In the genomic region with DNA sequence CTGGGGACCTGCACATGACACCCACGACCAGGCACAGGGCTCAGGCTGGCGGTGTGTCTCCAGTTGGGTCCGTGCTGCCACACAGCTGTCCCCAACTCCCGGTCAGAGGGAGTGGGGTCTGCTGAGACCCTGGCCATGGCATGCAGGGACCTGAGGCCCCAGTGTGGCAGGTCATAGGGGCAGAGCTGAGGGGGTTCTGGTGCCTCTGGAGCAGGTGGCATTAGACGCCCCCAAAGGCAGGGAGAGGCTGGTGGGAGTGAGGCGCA, we compare ENCODE assay signal across 23 cellular contexts. TPM values are rescaled to one million over a fixed set of nuclear protein-coding genes. Genes with fewer than 3 reads are reported as not detected.
DNase-seq lines count a peak whose midpoint lies in the region; ATAC-seq, FAIRE-seq and TF ChIP-seq lines count a peak whose summit lies in the region.
"Had no signal": no experiment of that assay in that cellular context is flagged by ENCODE, and none has a peak within 500 bp of the region (broad histone marks: within the 10 kb centered on the region; RNA-seq: fewer than 3 reads in every experiment).

No MANE protein-coding gene starts in this region.

- H3K9me3 ChIP-seq in heart left ventricle (no peaks in the 10 kb centered on the region), K562 (replicated peaks; ENCODE audit: control insufficient read depth, insufficient read depth, low read depth, low read length) (no peaks in the 10 kb centered on the region), thymus (ENCODE audit: control insufficient read depth) (peaks cover 1% of the 10 kb centered on the region)
- H3K9me3 ChIP-seq: BLaER1 treated with 17β-estradiol and CSF1 and Interleukin-3, amounts not matched to agents 10 nM and 100 nM; Caco-2 had no signal

- peaks cover 18 to 55% of the 10 kb centered on the region in 2 donors for H3K36me3 Mint-ChIP-seq in CD14-positive monocyte
- peaks cover 16 to 22% of the 10 kb centered on the region in 2 donors for H3K36me3 Mint-ChIP-seq in stimulated activated naive B cell treated with anti-CD40 and anti-IgM and Interleukin-4, amounts not matched to agents 10 μg/mL and 1 μg/mL and 100 μg/mL, for 72 hours

- TF ChIP-seq POLR2A in heart left ventricle (IDR thresholded peaks at IDR 0.05) (no peak), K562 (conservative IDR thresholded peaks at IDR 0.05) (no peak)

- H3K36me3 ChIP-seq in heart left ventricle (peaks cover 0 to 55% (median 32%) of the 10 kb centered on the region in 9 donors), K562 (ENCODE audit: control insufficient read depth, insufficient read depth, low read length) (peaks cover 59% of the 10 kb centered on the region; the same call in 1 of the 3 replicates), thymus (ENCODE audit: control insufficient read depth, insufficient read depth) (peaks cover 68% of the 10 kb centered on the region)

- no peak overlapping the region for H3K4me3 Mint-ChIP-seq in CD14-positive monocyte
- H3K4me3 Mint-ChIP-seq in stimulated activated naive B cell treated with anti-CD40 and anti-IgM and Interleukin-4, amounts not matched to agents 10 μg/mL and 1 μg/mL and 100 μg/mL, for 72 hours = no peak overlapping the region
- H3K4me3 Mint-ChIP-seq: B cell; CD4-positive, CD25-positive, alpha-beta regulatory T cell; CD8-positive, alpha-beta memory T cell; HFFc6 had no signal

- BruUV-seq in K562 (replicated peaks; lab: Mats Ljungman, UMichigan) = no TSS peak

- in situ Hi-C loops in K562 (cut with MboI) = no loop called here

- H3K9ac ChIP-seq in K562 (ENCODE audit: insufficient read depth in 1 of 2, low read depth in 2 of 2, low read length in 2 of 2) = no peak overlapping the region

- H3K27me3 ChIP-seq in heart left ventricle = no peaks in the 10 kb centered on the region
- no peaks in the 10 kb centered on the region for H3K27me3 ChIP-seq in K562 (ENCODE audit: control insufficient read depth in 2 of 2, insufficient read depth in 2 of 2, low read length in 2 of 2)
- no peaks in the 10 kb centered on the region for H3K27me3 ChIP-seq in thymus (ENCODE audit: control insufficient read depth, insufficient read depth)
- H3K27me3 ChIP-seq: BLaER1 treated with 17β-estradiol and CSF1 and Interleukin-3, amounts not matched to agents 10 nM and 100 nM had no signal

- H3K4me2 ChIP-seq in K562 (ENCODE audit: insufficient read depth, low read length) = no peak overlapping the region
- H3K4me2 ChIP-seq: BLaER1 treated with 17β-estradiol and CSF1 and Interleukin-3, amounts not matched to agents 10 nM and 100 nM had no signal

- ATAC-seq in left cardiac atrium = no peak
- ATAC-seq in heart left ventricle = no peak
- no peak for ATAC-seq in K562
- no peak for ATAC-seq in stimulated activated naive B cell treated with anti-CD40 and anti-IgM and Interleukin-4, amounts not matched to agents 10 μg/mL and 1 μg/mL and 100 μg/mL, for 72 hours (replicated peaks)
- ATAC-seq: HCT116 had no signal

- intact Hi-C loops in left cardiac atrium (cut with DNase I) (no loop called here), heart left ventricle (cut with DNase I) (no loop called here), CD14-positive monocyte (cut with micrococcal nuclease) (loop anchor here in 1 of 2 donors (10.0 kb wide), 2 partner anchors 82 to 362 kb away; a partner anchor contains a TSS), K562 (cut with micrococcal nuclease) (no loop called here)

- no peaks in the 10 kb centered on the region for H3K9me1 ChIP-seq in K562 (ENCODE audit: control insufficient read depth, insufficient read depth, low read length)

- H3K4me1 ChIP-seq in heart left ventricle = peaks cover 0 to 31% (median 12%) of the 10 kb centered on the region in 12 donors
- H3K4me1 ChIP-seq in K562 (replicated peaks in 1 of 2; ENCODE audit: control insufficient read depth in 2 of 2, insufficient read depth in 2 of 2, low read length in 2 of 2) = peaks cover 2 to 77% of the 10 kb centered on the region in 2 experiments; a peak in 3 of 5 replicates
- peaks cover 8% of the 10 kb centered on the region for H3K4me1 ChIP-seq in thymus (ENCODE audit: control insufficient read depth, insufficient read depth, low read length)
- H3K4me1 ChIP-seq: Caco-2 had no signal

- H2AFZ ChIP-seq in K562 (ENCODE audit: low read depth, low read length) = no peak overlapping the region

- H3K27ac ChIP-seq in heart left ventricle (no peak overlapping the region), K562 (ENCODE audit: extremely low read depth, low read depth, low read length) (no peak overlapping the region), thymus (ENCODE audit: low read depth) (peak overlapping the region; percentile 2)
- H3K27ac ChIP-seq: BLaER1 treated with 17β-estradiol and CSF1 and Interleukin-3, amounts not matched to agents 10 nM and 100 nM; HL-60 had no signal

- FAIRE-seq in K562 (lab: Jason Lieb, UNC) = no peak
- FAIRE-seq: D721Med, GM12892, GM18507 had no signal

- H3K4me1 Mint-ChIP-seq in CD14-positive monocyte = peaks cover 12% of the 10 kb centered on the region
- peaks cover 6 to 24% of the 10 kb centered on the region in 2 donors for H3K4me1 Mint-ChIP-seq in stimulated activated naive B cell treated with anti-CD40 and anti-IgM and Interleukin-4, amounts not matched to agents 10 μg/mL and 1 μg/mL and 100 μg/mL, for 72 hours

- TF ChIP-seq RAD21 in K562 (CRISPR knock-in tag; conservative IDR thresholded peaks at IDR 0.05 in 1 of 2, IDR thresholded peaks at IDR 0.05 in 1 of 2) = no peak

- 85 to 92% (median 90%) methylated on average over 5 to 6 of the region's 6 CpGs for WGBS in heart left ventricle, 4 donors
- 77% methylated on average over 3 of the region's 6 CpGs for WGBS in K562 (ENCODE audit: insufficient coverage, low coverage, missing lambda C conversion rate)
- 96% methylated on average over 6 of the region's 6 CpGs for WGBS in thymus

- DNase-seq in left cardiac atrium = peak; percentile 10
- DNase-seq in heart left ventricle = no peak
- peak; percentile 41 for DNase-seq in CD14-positive monocyte (ENCODE audit: low spot score)
- no peak for DNase-seq in K562 (ENCODE audit: extremely low read depth in 1 of 4, low spot score in 3 of 4)
- no peak for DNase-seq in stimulated activated naive B cell treated with anti-CD40 and anti-IgM and Interleukin-4, amounts not matched to agents 10 μg/mL and 1 μg/mL and 100 μg/mL, for 72 hours
- DNase-seq: Caco-2; CD4-positive, CD25-positive, alpha-beta regulatory T cell; CD8-positive, alpha-beta memory T cell; GDM1; GOT3; HFFc6; IMR-90 had no signal

- H4K20me1 ChIP-seq in K562 (replicated peaks; ENCODE audit: control insufficient read depth, insufficient read depth, low read length) = no peaks in the 10 kb centered on the region; the same call in 1 of the 2 replicates

- no peak for TF ChIP-seq CTCF in heart left ventricle (IDR thresholded peaks at IDR 0.05)
- no peak for TF ChIP-seq CTCF in CD14-positive monocyte (IDR thresholded peaks at IDR 0.05)
- TF ChIP-seq CTCF in K562 (IDR thresholded peaks at IDR 0.05 in 2 of 3, conservative IDR thresholded peaks at IDR 0.05 in 1 of 3; ENCODE audit: insufficient read depth in 2 of 3, low read depth in 1 of 3, low read length in 3 of 3) = no peak

- TF ChIP-seq EP300 in K562 (IDR thresholded peaks at IDR 0.05; ENCODE audit: low read length) = no peak

- no peak overlapping the region for H3K4me3 ChIP-seq in heart left ventricle
- no peak overlapping the region for H3K4me3 ChIP-seq in K562
- no peak overlapping the region for H3K4me3 ChIP-seq in thymus (ENCODE audit: low read length)
- H3K4me3 ChIP-seq: BLaER1 treated with 17β-estradiol and CSF1 and Interleukin-3, amounts not matched to agents 10 nM and 100 nM had no signal

- POLR2A ChIA-PET in K562 (lab: Yijun Ruan, JAX) = no interaction called here

- no peaks in the 10 kb centered on the region for H3K27me3 Mint-ChIP-seq in CD14-positive monocyte (ENCODE audit: low read depth in 3 of 3)
- H3K27me3 Mint-ChIP-seq in stimulated activated naive B cell treated with anti-CD40 and anti-IgM and Interleukin-4, amounts not matched to agents 10 μg/mL and 1 μg/mL and 100 μg/mL, for 72 hours = no peaks in the 10 kb centered on the region
- H3K27me3 Mint-ChIP-seq: B cell; CD4-positive, CD25-positive, alpha-beta regulatory T cell had no signal

- H3K27ac Mint-ChIP-seq in CD14-positive monocyte = peak overlapping the region in 1 of 7 donors; percentile 43
- H3K27ac Mint-ChIP-seq in stimulated activated naive B cell treated with anti-CD40 and anti-IgM and Interleukin-4, amounts not matched to agents 10 μg/mL and 1 μg/mL and 100 μg/mL, for 72 hours = no peak overlapping the region
- H3K27ac Mint-ChIP-seq: B cell; CD4-positive, CD25-positive, alpha-beta regulatory T cell; CD8-positive, alpha-beta memory T cell; HFFc6 had no signal

- H3K9me3 Mint-ChIP-seq in CD14-positive monocyte = no peaks in the 10 kb centered on the region
- H3K9me3 Mint-ChIP-seq in stimulated activated naive B cell treated with anti-CD40 and anti-IgM and Interleukin-4, amounts not matched to agents 10 μg/mL and 1 μg/mL and 100 μg/mL, for 72 hours = no peaks in the 10 kb centered on the region
- H3K9me3 Mint-ChIP-seq: CD4-positive, CD25-positive, alpha-beta regulatory T cell; CD8-positive, alpha-beta memory T cell; HFFc6 had no signal

- CTCF ChIA-PET in K562 (lab: Yijun Ruan, JAX; ENCODE audit: low intra/inter-chr PET ratio) = no interaction called here

- peaks cover 46% of the 10 kb centered on the region for H3K79me2 ChIP-seq in K562 (ENCODE audit: control insufficient read depth, insufficient read depth, low read length)

RNA-seq across cellular contexts. Expression of a gene that starts 4.2 kb away (rescaled TPM):
- total RNA-seq in left cardiac atrium (10 to 100 TPM; 32.5 to 33.6 TPM), heart left ventricle (10 to 100 TPM; 26.7 to 81.9 (median 30.1) TPM), K562 (2014; rRNA removed) (115 and 140 TPM in 2 replicates), K562 (2014; rRNA removed; fragmentation: Illumina TruSeq; extraction: Trizol) (3.3 and 4.4 TPM in 2 replicates), K562 (2015; rRNA removed; fragmentation: Illumina TruSeq; extraction: Trizol) (36.1 and 41.8 TPM in 2 replicates), K562 (2021) (84.8 and 95.8 TPM in 2 replicates)
- polyA plus RNA-seq in heart left ventricle (10 to 100 TPM; 41.2 to 63.1 TPM), CD14-positive monocyte (10 to 100 TPM; 57.9 to 69.5 TPM), K562 (2011; rRNA removed) (24.0 and 30.8 TPM in 2 replicates), K562 (2014; fragmentation: Illumina TruSeq; extraction: Trizol) (11.4 and 42.6 TPM in 2 replicates), K562 (2014; fragmentation: Nextera tagmentation; extraction: Ambion mirVana) (1 to 10 TPM; 1.8 to 7.7 TPM), K562 (2014; rRNA removed) (97.1 and 104 TPM in 2 replicates), thymus (80.6 TPM)
- 40.1 and 114 TPM in 2 replicates for total RNA-seq in K562 (2011; cell fraction: chromatin; rRNA removed; ENCODE audit: low replicate concordance)
- total RNA-seq in K562 (2011; cell fraction: nucleolus; rRNA removed) = 99.9 and 115 TPM in 2 replicates
- total RNA-seq in K562 (2011; cell fraction: nucleoplasm; rRNA removed) = 47.3 and 54.8 TPM in 2 replicates
- polyA plus RNA-seq in K562 (2011; cell fraction: cytosol; rRNA removed) = 57.0 and 157 TPM in 2 replicates
- polyA plus RNA-seq in K562 (2011; cell fraction: nucleus; rRNA removed) = 110 and 151 TPM in 2 replicates
- polyA plus RNA-seq in K562 (2012) = 64.4 and 77.9 TPM in 2 replicates
- polyA minus RNA-seq in K562 (2011; rRNA and poly(A)+ RNA removed) = 6.1 and 8.5 TPM in 2 replicates
- 31.0 and 38.0 TPM in 2 replicates for polyA minus RNA-seq in K562 (2011; cell fraction: cytosol; rRNA and poly(A)+ RNA removed)
- polyA minus RNA-seq in K562 (2011; cell fraction: nucleus; rRNA and poly(A)+ RNA removed) = 27.2 and 34.2 TPM in 2 replicates

RNA-seq across cellular contexts. Expression of a gene that starts 4.6 kb away (rescaled TPM):
- total RNA-seq in left cardiac atrium (10 to 100 TPM; 25.9 to 27.7 TPM), heart left ventricle (100 to 1,000 TPM in 1 of 9 donors, 10 to 100 TPM in 8; 25.8 to 100 (median 31.8) TPM), K562 (2014; rRNA removed) (22.9 and 25.2 TPM in 2 replicates), K562 (2014; rRNA removed; fragmentation: Illumina TruSeq; extraction: Trizol) (2.1 and 2.2 TPM in 2 replicates), K562 (2015; rRNA removed; fragmentation: Illumina TruSeq; extraction: Trizol) (7.1 and 9.5 TPM in 2 replicates), K562 (2021) (20.9 and 22.1 TPM in 2 replicates)
- polyA plus RNA-seq in heart left ventricle (10 to 100 TPM; 44.5 to 52.0 TPM), CD14-positive monocyte (10 to 100 TPM; 36.8 to 40.2 TPM), K562 (2011; rRNA removed) (11.9 and 20.4 TPM in 2 replicates), K562 (2014; fragmentation: Illumina TruSeq; extraction: Trizol) (3.9 and 10.0 TPM in 2 replicates), K562 (2014; fragmentation: Nextera tagmentation; extraction: Ambion mirVana) (1 to 10 TPM in 1 of 2 experiments, under 1 TPM in 1; 0.39 to 1.3 TPM), K562 (2014; rRNA removed) (29.4 and 37.4 TPM in 2 replicates), thymus (282 TPM)
- total RNA-seq in K562 (2011; cell fraction: chromatin; rRNA removed; ENCODE audit: low replicate concordance) = 26.2 and 74.9 TPM in 2 replicates
- 64.9 and 70.4 TPM in 2 replicates for total RNA-seq in K562 (2011; cell fraction: nucleolus; rRNA removed)
- total RNA-seq in K562 (2011; cell fraction: nucleoplasm; rRNA removed) = 32.1 and 39.0 TPM in 2 replicates
- polyA plus RNA-seq in K562 (2011; cell fraction: cytosol; rRNA removed) = 22.4 and 38.9 TPM in 2 replicates
- polyA plus RNA-seq in K562 (2011; cell fraction: nucleus; rRNA removed) = 113 and 172 TPM in 2 replicates
- 15.5 and 42.6 TPM in 2 replicates for polyA plus RNA-seq in K562 (2012)
- polyA minus RNA-seq in K562 (2011; rRNA and poly(A)+ RNA removed) = 3.1 and 4.7 TPM in 2 replicates
- 5.5 and 9.3 TPM in 2 replicates for polyA minus RNA-seq in K562 (2011; cell fraction: cytosol; rRNA and poly(A)+ RNA removed)
- 16.6 and 19.7 TPM in 2 replicates for polyA minus RNA-seq in K562 (2011; cell fraction: nucleus; rRNA and poly(A)+ RNA removed)

RNA-seq across cellular contexts. Expression of a gene that starts 6.5 kb away (rescaled TPM):
- total RNA-seq in left cardiac atrium (not detected), heart left ventricle (under 1 TPM in 2 of 9 donors, not detected in 7; 0.12 to 0.38 TPM), K562 (2014; rRNA removed) (not detected in 2 replicates), K562 (2014; rRNA removed; fragmentation: Illumina TruSeq; extraction: Trizol) (not detected in 2 replicates), K562 (2015; rRNA removed; fragmentation: Illumina TruSeq; extraction: Trizol) (not detected in 2 replicates), K562 (2021) (not detected in 2 replicates)
- polyA plus RNA-seq in heart left ventricle (under 1 TPM in 1 of 2 donors, not detected in 1; 0.23 TPM), CD14-positive monocyte (not detected), K562 (2011; rRNA removed) (not detected in 2 replicates), K562 (2014; fragmentation: Illumina TruSeq; extraction: Trizol) (not detected in 2 replicates), K562 (2014; fragmentation: Nextera tagmentation; extraction: Ambion mirVana) (not detected), K562 (2014; rRNA removed) (not detected in 2 replicates), thymus (1.9 TPM)
- total RNA-seq in K562 (2011; cell fraction: chromatin; rRNA removed; ENCODE audit: low replicate concordance) = not detected in 2 replicates
- total RNA-seq in K562 (2011; cell fraction: nucleolus; rRNA removed) = not detected in 2 replicates
- not detected in 2 replicates for total RNA-seq in K562 (2011; cell fraction: nucleoplasm; rRNA removed)
- polyA plus RNA-seq in K562 (2011; cell fraction: cytosol; rRNA removed) = 0.03 TPM in 1 of 2 replicates, not detected in the other
- 0.06 TPM in 1 of 2 replicates, not detected in the other for polyA plus RNA-seq in K562 (2011; cell fraction: nucleus; rRNA removed)
- 0.16 and 0.17 TPM in 2 replicates for polyA plus RNA-seq in K562 (2012)
- polyA minus RNA-seq in K562 (2011; rRNA and poly(A)+ RNA removed) = not detected in 2 replicates
- polyA minus RNA-seq in K562 (2011; cell fraction: cytosol; rRNA and poly(A)+ RNA removed) = not detected in 2 replicates
- not detected in 2 replicates for polyA minus RNA-seq in K562 (2011; cell fraction: nucleus; rRNA and poly(A)+ RNA removed)
- total RNA-seq: A172; B cell; Caco-2; CD8-positive, alpha-beta memory T cell; H7; HFFc6; HT1080; IMR-90 had no signal
- polyA plus RNA-seq: CD8-positive, alpha-beta memory T cell; IMR-90 had no signal

RNA-seq across cellular contexts. Expression of a gene that starts 14.1 kb away (rescaled TPM):
- 10 to 100 TPM; 57.0 to 69.2 TPM for total RNA-seq in left cardiac atrium
- 100 to 1,000 TPM in 2 of 9 donors, 10 to 100 TPM in 7; 58.0 to 123 (median 79.3) TPM for total RNA-seq in heart left ventricle
- polyA plus RNA-seq in heart left ventricle = 100 to 1,000 TPM; 117 to 118 TPM
- 100 to 1,000 TPM; 109 to 137 TPM for polyA plus RNA-seq in CD14-positive monocyte
- 21.2 and 69.4 TPM in 2 replicates for total RNA-seq in K562 (2011; cell fraction: chromatin; rRNA removed; ENCODE audit: low replicate concordance)
- 82.5 and 101 TPM in 2 replicates for total RNA-seq in K562 (2011; cell fraction: nucleolus; rRNA removed)
- 42.6 and 57.2 TPM in 2 replicates for total RNA-seq in K562 (2011; cell fraction: nucleoplasm; rRNA removed)
- 334 and 370 TPM in 2 replicates for total RNA-seq in K562 (2014; rRNA removed)
- 70.9 and 92.7 TPM in 2 replicates for total RNA-seq in K562 (2014; rRNA removed; fragmentation: Illumina TruSeq; extraction: Trizol)
- 188 and 213 TPM in 2 replicates for total RNA-seq in K562 (2015; rRNA removed; fragmentation: Illumina TruSeq; extraction: Trizol)
- total RNA-seq in K562 (2021) = 230 and 244 TPM in 2 replicates
- 92.8 and 97.8 TPM in 2 replicates for polyA plus RNA-seq in K562 (2011; rRNA removed)
- polyA plus RNA-seq in K562 (2011; cell fraction: cytosol; rRNA removed) = 104 and 232 TPM in 2 replicates
- polyA plus RNA-seq in K562 (2011; cell fraction: nucleus; rRNA removed) = 111 and 142 TPM in 2 replicates
- 116 and 130 TPM in 2 replicates for polyA plus RNA-seq in K562 (2012)
- 70.4 and 139 TPM in 2 replicates for polyA plus RNA-seq in K562 (2014; fragmentation: Illumina TruSeq; extraction: Trizol)
- polyA plus RNA-seq in K562 (2014; fragmentation: Nextera tagmentation; extraction: Ambion mirVana) = 10 to 100 TPM in 1 of 2 experiments, 1 to 10 TPM in 1; 5.2 to 10.9 TPM
- polyA plus RNA-seq in K562 (2014; rRNA removed) = 252 and 261 TPM in 2 replicates
- 34.1 and 34.5 TPM in 2 replicates for polyA minus RNA-seq in K562 (2011; rRNA and poly(A)+ RNA removed)
- 54.0 and 82.0 TPM in 2 replicates for polyA minus RNA-seq in K562 (2011; cell fraction: cytosol; rRNA and poly(A)+ RNA removed)
- 29.9 and 37.0 TPM in 2 replicates for polyA minus RNA-seq in K562 (2011; cell fraction: nucleus; rRNA and poly(A)+ RNA removed)
- polyA plus RNA-seq in thymus = 101 TPM

RNA-seq across cellular contexts. Expression of a gene that starts 14.4 kb away (rescaled TPM):
- total RNA-seq in left cardiac atrium (10 to 100 TPM in 1 of 2 donors, 1 to 10 TPM in 1; 6.9 to 11.9 TPM), heart left ventricle (10 to 100 TPM in 2 of 9 donors, 1 to 10 TPM in 7; 3.4 to 12.9 (median 6.0) TPM), K562 (2014; rRNA removed) (10.6 and 14.7 TPM in 2 replicates), K562 (2014; rRNA removed; fragmentation: Illumina TruSeq; extraction: Trizol) (1.1 and 1.6 TPM in 2 replicates), K562 (2015; rRNA removed; fragmentation: Illumina TruSeq; extraction: Trizol) (5.4 and 6.9 TPM in 2 replicates), K562 (2021) (19.9 and 20.5 TPM in 2 replicates)
- polyA plus RNA-seq in heart left ventricle (1 to 10 TPM; 3.6 to 7.8 TPM), CD14-positive monocyte (under 1 TPM; 0.26 to 0.48 TPM), K562 (2011; rRNA removed) (3.3 and 6.2 TPM in 2 replicates), K562 (2014; fragmentation: Illumina TruSeq; extraction: Trizol) (3.5 and 5.3 TPM in 2 replicates), K562 (2014; fragmentation: Nextera tagmentation; extraction: Ambion mirVana) (under 1 TPM; 0.35 to 0.42 TPM), K562 (2014; rRNA removed) (17.3 and 19.8 TPM in 2 replicates), thymus (13.1 TPM)
- 24.0 and 77.3 TPM in 2 replicates for total RNA-seq in K562 (2011; cell fraction: chromatin; rRNA removed; ENCODE audit: low replicate concordance)
- total RNA-seq in K562 (2011; cell fraction: nucleolus; rRNA removed) = 56.5 and 58.8 TPM in 2 replicates
- 26.8 and 26.9 TPM in 2 replicates for total RNA-seq in K562 (2011; cell fraction: nucleoplasm; rRNA removed)
- 3.2 and 8.1 TPM in 2 replicates for polyA plus RNA-seq in K562 (2011; cell fraction: cytosol; rRNA removed)
- polyA plus RNA-seq in K562 (2011; cell fraction: nucleus; rRNA removed) = 46.3 and 81.6 TPM in 2 replicates
- 7.6 and 8.4 TPM in 2 replicates for polyA plus RNA-seq in K562 (2012)
- 1.7 and 2.1 TPM in 2 replicates for polyA minus RNA-seq in K562 (2011; rRNA and poly(A)+ RNA removed)
- 4.7 and 5.0 TPM in 2 replicates for polyA minus RNA-seq in K562 (2011; cell fraction: cytosol; rRNA and poly(A)+ RNA removed)
- 20.8 and 22.9 TPM in 2 replicates for polyA minus RNA-seq in K562 (2011; cell fraction: nucleus; rRNA and poly(A)+ RNA removed)

Comparison
In these comparisons a context has a peak if more than half of its experiments do, and no peak if none do; other contexts are left out.
1. DNase-seq: peak in left cardiac atrium (single experiment) and CD14-positive monocyte (single experiment); none in heart left ventricle (0 of 5), K562 (0 of 4) and stimulated activated naive B cell treated with anti-CD40 and anti-IgM and Interleukin-4, amounts not matched to agents 10 μg/mL and 1 μg/mL and 100 μg/mL, for 72 hours (single experiment).